ENCODE assay signal across 12 cellular contexts in the genomic region with DNA sequence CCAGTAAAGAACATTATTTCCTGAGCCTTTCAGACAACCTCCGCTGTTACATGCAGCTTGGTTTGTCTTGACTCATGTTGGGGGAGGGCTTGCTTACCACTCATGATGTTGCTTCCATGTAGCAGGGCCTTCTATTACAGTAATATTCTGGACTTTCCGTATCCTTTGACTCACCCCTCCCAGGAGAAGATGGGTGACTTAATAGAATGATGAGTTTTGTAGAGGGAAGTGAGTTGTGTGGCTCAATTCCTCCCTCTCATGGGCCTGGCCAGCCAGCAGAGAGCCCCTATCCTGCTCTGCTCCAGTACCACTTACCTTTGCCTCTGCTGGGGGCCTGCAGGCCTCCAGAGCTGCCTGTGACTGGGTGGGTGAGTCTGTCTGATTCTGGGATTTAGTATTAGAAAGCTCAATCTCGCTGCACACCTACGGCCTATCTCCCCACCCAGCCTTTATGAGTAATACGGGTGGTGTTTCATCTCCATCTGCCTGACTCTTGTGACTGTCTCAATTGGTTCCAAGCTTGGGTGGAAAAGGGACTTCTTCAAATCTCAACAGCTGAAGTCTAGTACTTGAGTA. TPM values are rescaled to one million over a fixed set of nuclear protein-coding genes. Genes with fewer than 3 reads are reported as not detected.
DNase-seq lines count a peak whose midpoint lies in the region; ATAC-seq and TF ChIP-seq lines count a peak whose summit lies in the region.
"Had no signal": no experiment of that assay in that cellular context is flagged by ENCODE, and none has a peak within 500 bp of the region (broad histone marks: within the 10 kb centered on the region; RNA-seq: fewer than 3 reads in every experiment).

No MANE protein-coding gene starts in this region.

- peak overlapping the region in 1 of 2 experiments; percentile 92 for H2BK12ac ChIP-seq in mesenchymal stem cell (ENCODE audit: low read length in 2 of 2)

- H3K27me3 ChIP-seq in mesenchymal stem cell (ENCODE audit: control insufficient read depth in 1 of 2, insufficient read depth in 1 of 2, low read length in 2 of 2), result no peaks in the 10 kb centered on the region
- H3K27me3 ChIP-seq: body of pancreas had no signal

- no peak overlapping the region for H3K4me2 ChIP-seq in mesenchymal stem cell (ENCODE audit: low read length, poor library complexity, severe bottlenecking)

- TF ChIP-seq CTCF in activated CD8-positive, alpha-beta T cell treated with anti-CD3 and anti-CD28 coated beads for 36 hours (IDR thresholded peaks at IDR 0.05), result no peak

- WGBS in mesenchymal stem cell, result 90% methylated on average over 3 of the region's 5 CpGs

- H3K4me3 Mint-ChIP-seq in activated CD8-positive, alpha-beta T cell treated with anti-CD3 and anti-CD28 coated beads for 36 hours, result no peak overlapping the region
- H3K4me3 Mint-ChIP-seq in activated CD8-positive, alpha-beta T cell treated with anti-CD3 and anti-CD28 coated beads, Interleukin-2, amount 10 ng/mL, durations not matched to agents 7 days and 5 days, result no peak overlapping the region
- H3K4me3 Mint-ChIP-seq in activated naive CD8-positive, alpha-beta T cell, result no peak overlapping the region
- H3K4me3 Mint-ChIP-seq: B cell, T-cell had no signal

- POLR2A ChIA-PET in activated CD8-positive, alpha-beta T cell treated with anti-CD3 and anti-CD28 coated beads for 36 hours (lab: Charles Lee), result interaction anchor here (1.0 to 1.4 kb wide), 3 partner anchors 28 to 61 kb away, joined by 3 to 4 read pairs (median 4); no protein-coding TSS in a partner anchor
- POLR2A ChIA-PET in activated CD8-positive, alpha-beta T cell treated with anti-CD3 and anti-CD28 coated beads, Interleukin-2, amount 10 ng/mL, durations not matched to agents 7 days and 5 days (lab: Charles Lee), result interaction anchor here (1.0 kb wide), 2 partner anchors 20 to 48 kb away, joined by 3 read pairs; no protein-coding TSS in a partner anchor

- peak overlapping the region; percentile 49 for H2BK15ac ChIP-seq in mesenchymal stem cell (ENCODE audit: low read depth, poor library complexity, severe bottlenecking)

- H2AFZ ChIP-seq in mesenchymal stem cell (ENCODE audit: low read depth, low read length), result no peak overlapping the region

- no peaks in the 10 kb centered on the region for H3K36me3 ChIP-seq in mesenchymal stem cell (ENCODE audit: control insufficient read depth in 1 of 2, insufficient read depth in 2 of 2, low read depth in 1 of 2, low read length in 2 of 2)

- no peak overlapping the region for H2AK5ac ChIP-seq in mesenchymal stem cell (ENCODE audit: low read length, severe bottlenecking)

- no peak overlapping the region for H3K27ac ChIP-seq in mesenchymal stem cell (ENCODE audit: low read length, poor library complexity, severe bottlenecking)

- peaks cover 1% of the 10 kb centered on the region for H3K4me1 ChIP-seq in mesenchymal stem cell (ENCODE audit: control insufficient read depth, insufficient read depth, low read depth, low read length)

- H3K27me3 Mint-ChIP-seq in activated CD8-positive, alpha-beta T cell treated with anti-CD3 and anti-CD28 coated beads for 36 hours, result no peaks in the 10 kb centered on the region
- no peaks in the 10 kb centered on the region for H3K27me3 Mint-ChIP-seq in activated CD8-positive, alpha-beta T cell treated with anti-CD3 and anti-CD28 coated beads, Interleukin-2, amount 10 ng/mL, durations not matched to agents 7 days and 5 days (ENCODE audit: low read depth)
- H3K27me3 Mint-ChIP-seq in activated naive CD8-positive, alpha-beta T cell, result no peaks in the 10 kb centered on the region
- H3K27me3 Mint-ChIP-seq: B cell, T-cell had no signal

- H3K27ac Mint-ChIP-seq in activated CD8-positive, alpha-beta T cell treated with anti-CD3 and anti-CD28 coated beads for 36 hours, result peak overlapping the region; percentile 12
- H3K27ac Mint-ChIP-seq in activated CD8-positive, alpha-beta T cell treated with anti-CD3 and anti-CD28 coated beads, Interleukin-2, amount 10 ng/mL, durations not matched to agents 7 days and 5 days, result no peak overlapping the region
- H3K27ac Mint-ChIP-seq in activated naive CD8-positive, alpha-beta T cell, result peak overlapping the region; percentile 61
- H3K27ac Mint-ChIP-seq: B cell had no signal

- H4K8ac ChIP-seq in mesenchymal stem cell (ENCODE audit: low read length), result peak overlapping the region; percentile 76

- H3K4me3 ChIP-seq in mesenchymal stem cell (ENCODE audit: insufficient read depth in 1 of 2, low read depth in 1 of 2, low read length in 2 of 2), result no peak overlapping the region
- H3K4me3 ChIP-seq: body of pancreas had no signal

- H3K9me3 Mint-ChIP-seq in activated CD8-positive, alpha-beta T cell treated with anti-CD3 and anti-CD28 coated beads for 36 hours, result no peaks in the 10 kb centered on the region
- H3K9me3 Mint-ChIP-seq in activated CD8-positive, alpha-beta T cell treated with anti-CD3 and anti-CD28 coated beads, Interleukin-2, amount 10 ng/mL, durations not matched to agents 7 days and 5 days (ENCODE audit: insufficient read depth), result no peaks in the 10 kb centered on the region
- H3K9me3 Mint-ChIP-seq in activated naive CD8-positive, alpha-beta T cell (ENCODE audit: low read depth), result no peaks in the 10 kb centered on the region
- H3K9me3 Mint-ChIP-seq: T-cell had no signal

- no peaks in the 10 kb centered on the region for H3K9me3 ChIP-seq in mesenchymal stem cell (ENCODE audit: control insufficient read depth, low read length)
- H3K9me3 ChIP-seq: body of pancreas had no signal

- no peak overlapping the region for H3K23ac ChIP-seq in mesenchymal stem cell (ENCODE audit: low read length in 2 of 2)

- ATAC-seq in activated CD8-positive, alpha-beta T cell treated with anti-CD3 and anti-CD28 coated beads for 36 hours, result peak; percentile 85
- ATAC-seq in activated CD8-positive, alpha-beta T cell treated with anti-CD3 and anti-CD28 coated beads, Interleukin-2, amount 10 ng/mL, durations not matched to agents 7 days and 5 days, result no peak
- no peak for ATAC-seq in GM19023 (IDR thresholded peaks at IDR 0.05; ENCODE audit: unreplicated experiment)
- ATAC-seq: body of pancreas had no signal

- H3K18ac ChIP-seq in mesenchymal stem cell (ENCODE audit: low read depth in 1 of 2, low read length in 2 of 2), result peak overlapping the region in 1 of 2 experiments; percentile 9

- H4K91ac ChIP-seq in mesenchymal stem cell (ENCODE audit: low read length), result peak overlapping the region; percentile 74

- DNase-seq in activated CD8-positive, alpha-beta T cell treated with anti-CD3 and anti-CD28 coated beads for 36 hours, result peak; percentile 42
- DNase-seq in activated CD8-positive, alpha-beta T cell treated with anti-CD3 and anti-CD28 coated beads, Interleukin-2, amount 10 ng/mL, durations not matched to agents 7 days and 5 days, result no peak
- DNase-seq in mesenchymal stem cell, result peak; percentile 79
- DNase-seq in stromal cell of bone marrow (ENCODE audit: low read depth), result peak; percentile 97
- no peak for DNase-seq in NCI-H1930 (lab: John Stamatoyannopoulos, UW)
- no peak for DNase-seq in NCI-H146 (lab: John Stamatoyannopoulos, UW)
- DNase-seq: NCI-H1105 treated with DMSO at 0.1 percent for 48 hours, T-cell had no signal

- intact Hi-C loops in activated CD8-positive, alpha-beta T cell treated with anti-CD3 and anti-CD28 coated beads for 36 hours (cut with micrococcal nuclease), result loop anchor here (2.0 to 5.0 kb wide), 2 partner anchors 20 to 50 kb away; no protein-coding TSS in a partner anchor

- no peak overlapping the region for H2BK120ac ChIP-seq in mesenchymal stem cell (ENCODE audit: low read depth, low read length)

- H3K9ac ChIP-seq in mesenchymal stem cell (ENCODE audit: low read length), result peak overlapping the region; percentile 66

- H3K4ac ChIP-seq in mesenchymal stem cell (ENCODE audit: low read depth in 1 of 2, low read length in 2 of 2), result no peak overlapping the region

- no peaks in the 10 kb centered on the region for H3K36me3 Mint-ChIP-seq in activated CD8-positive, alpha-beta T cell treated with anti-CD3 and anti-CD28 coated beads for 36 hours (ENCODE audit: low read depth)
- H3K36me3 Mint-ChIP-seq in activated CD8-positive, alpha-beta T cell treated with anti-CD3 and anti-CD28 coated beads, Interleukin-2, amount 10 ng/mL, durations not matched to agents 7 days and 5 days (ENCODE audit: low read depth), result no peaks in the 10 kb centered on the region
- no peaks in the 10 kb centered on the region for H3K36me3 Mint-ChIP-seq in activated naive CD8-positive, alpha-beta T cell
- H3K36me3 Mint-ChIP-seq: T-cell had no signal

- no peaks in the 10 kb centered on the region for H3K79me1 ChIP-seq in mesenchymal stem cell (replicated peaks; ENCODE audit: low read length, poor library complexity, severe bottlenecking)

- H3K4me1 Mint-ChIP-seq in activated CD8-positive, alpha-beta T cell treated with anti-CD3 and anti-CD28 coated beads for 36 hours (ENCODE audit: low read depth), result peaks cover 47% of the 10 kb centered on the region
- H3K4me1 Mint-ChIP-seq in activated CD8-positive, alpha-beta T cell treated with anti-CD3 and anti-CD28 coated beads, Interleukin-2, amount 10 ng/mL, durations not matched to agents 7 days and 5 days (ENCODE audit: low read depth), result peaks cover 7% of the 10 kb centered on the region
- peaks cover 40% of the 10 kb centered on the region for H3K4me1 Mint-ChIP-seq in activated naive CD8-positive, alpha-beta T cell (ENCODE audit: low read depth)
- H3K4me1 Mint-ChIP-seq: B cell had no signal

- no peak overlapping the region for H3K14ac ChIP-seq in mesenchymal stem cell (ENCODE audit: low read length in 2 of 2)

- no peak overlapping the region for H2BK5ac ChIP-seq in mesenchymal stem cell (ENCODE audit: low read depth, low read length, poor library complexity, severe bottlenecking)

- CTCF ChIA-PET in activated CD8-positive, alpha-beta T cell treated with anti-CD3 and anti-CD28 coated beads for 36 hours (lab: Charles Lee), result interaction anchor here (1.1 kb wide), 1 partner anchor 135 kb away, joined by 3 read pairs; no protein-coding TSS in a partner anchor
- CTCF ChIA-PET in activated CD8-positive, alpha-beta T cell treated with anti-CD3 and anti-CD28 coated beads, Interleukin-2, amount 10 ng/mL, durations not matched to agents 7 days and 5 days (lab: Charles Lee), result no interaction called here

RNA-seq across cellular contexts. Expression of gene KLF9, which starts 52.6 kb away (rescaled TPM):
- total RNA-seq in activated CD8-positive, alpha-beta T cell treated with anti-CD3 and anti-CD28 coated beads for 36 hours, result 10 to 100 TPM; 19.0 to 20.1 TPM
- 1 to 10 TPM; 8.8 to 9.6 TPM for total RNA-seq in activated CD8-positive, alpha-beta T cell treated with anti-CD3 and anti-CD28 coated beads, Interleukin-2, amount 10 ng/mL, durations not matched to agents 7 days and 5 days
- 31.5 TPM for polyA plus RNA-seq in mesenchymal stem cell (2013, experiment 1 of 2)
- polyA plus RNA-seq in mesenchymal stem cell (2013, experiment 2 of 2), result 32.5 TPM

Comparison
In these comparisons a context has a peak if more than half of its experiments do, and no peak if none do; other contexts are left out.
1. DNase-seq: peak in activated CD8-positive, alpha-beta T cell treated with anti-CD3 and anti-CD28 coated beads for 36 hours (single experiment), mesenchymal stem cell (single experiment) and stromal cell of bone marrow (single experiment); none in activated CD8-positive, alpha-beta T cell treated with anti-CD3 and anti-CD28 coated beads, Interleukin-2, amount 10 ng/mL, durations not matched to agents 7 days and 5 days (single experiment), NCI-H1930 (0 of 2) and NCI-H146 (single experiment).